In the genomic region with DNA sequence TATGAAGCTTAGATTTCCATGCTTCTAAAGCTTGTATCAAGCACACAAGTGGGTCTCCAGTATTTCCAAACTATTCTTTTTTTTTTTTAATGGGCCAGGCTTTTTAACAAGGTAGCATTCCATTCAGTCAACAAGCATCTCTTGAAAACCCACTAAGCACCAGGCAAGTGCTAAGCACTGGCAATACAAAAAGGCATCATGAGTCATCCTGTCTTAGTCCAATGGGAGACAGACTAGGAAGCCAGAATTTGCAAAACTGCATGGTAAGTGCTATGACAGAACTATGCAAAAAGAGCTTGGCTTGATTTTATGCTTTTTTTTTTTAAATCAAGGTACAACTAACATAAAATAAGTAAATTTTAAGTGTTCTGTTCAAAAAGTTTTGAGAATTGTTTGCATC, we compare ENCODE assay signal across 1 cellular context.
TF ChIP-seq lines count a peak whose summit lies in the region.

No MANE protein-coding gene starts in this region.

TF ChIP-seq in GM12878, 131 proteins besides CTCF, POLR2A, EP300 and RAD21 (continued from another document):
- no peak for TF ChIP-seq CREM (IDR thresholded peaks at IDR 0.05; ENCODE audit: low read depth)
- no peak for TF ChIP-seq SRF (IDR thresholded peaks at IDR 0.05; ENCODE audit: low read depth in 2 of 2, low read length in 2 of 2)
- TF ChIP-seq KLF5 (IDR thresholded peaks at IDR 0.05; ENCODE audit: partially characterized antibody): no peak
- TF ChIP-seq, protein P1, sequence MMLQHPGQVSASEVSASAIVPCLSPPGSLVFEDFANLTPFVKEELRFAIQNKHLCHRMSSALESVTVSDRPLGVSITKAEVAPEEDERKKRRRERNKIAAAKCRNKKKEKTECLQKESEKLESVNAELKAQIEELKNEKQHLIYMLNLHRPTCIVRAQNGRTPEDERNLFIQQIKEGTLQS (IDR thresholded peaks at IDR 0.05; ENCODE audit: borderline replicate concordance, extremely low read depth, low read depth, low read length): no peak
- TF ChIP-seq WRNIP1 (IDR thresholded peaks at IDR 0.05; ENCODE audit: borderline replicate concordance, low read depth, low read length): no peak
- TF ChIP-seq ZNF217 (IDR thresholded peaks at IDR 0.05): no peak
- TF ChIP-seq BMI1 (IDR thresholded peaks at IDR 0.05; ENCODE audit: borderline replicate concordance): no peak
- TF ChIP-seq, protein P2, sequence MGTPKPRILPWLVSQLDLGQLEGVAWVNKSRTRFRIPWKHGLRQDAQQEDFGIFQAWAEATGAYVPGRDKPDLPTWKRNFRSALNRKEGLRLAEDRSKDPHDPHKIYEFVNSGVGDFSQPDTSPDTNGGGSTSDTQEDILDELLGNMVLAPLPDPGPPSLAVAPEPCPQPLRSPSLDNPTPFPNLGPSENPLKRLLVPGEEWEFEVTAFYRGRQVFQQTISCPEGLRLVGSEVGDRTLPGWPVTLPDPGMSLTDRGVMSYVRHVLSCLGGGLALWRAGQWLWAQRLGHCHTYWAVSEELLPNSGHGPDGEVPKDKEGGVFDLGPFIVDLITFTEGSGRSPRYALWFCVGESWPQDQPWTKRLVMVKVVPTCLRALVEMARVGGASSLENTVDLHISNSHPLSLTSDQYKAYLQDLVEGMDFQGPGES (IDR thresholded peaks at IDR 0.05): no peak
- no peak for TF ChIP-seq GATAD2B (conservative IDR thresholded peaks at IDR 0.05; ENCODE audit: low read depth)
- no peak for TF ChIP-seq CHD4 (IDR thresholded peaks at IDR 0.05)
- TF ChIP-seq, protein P3, sequence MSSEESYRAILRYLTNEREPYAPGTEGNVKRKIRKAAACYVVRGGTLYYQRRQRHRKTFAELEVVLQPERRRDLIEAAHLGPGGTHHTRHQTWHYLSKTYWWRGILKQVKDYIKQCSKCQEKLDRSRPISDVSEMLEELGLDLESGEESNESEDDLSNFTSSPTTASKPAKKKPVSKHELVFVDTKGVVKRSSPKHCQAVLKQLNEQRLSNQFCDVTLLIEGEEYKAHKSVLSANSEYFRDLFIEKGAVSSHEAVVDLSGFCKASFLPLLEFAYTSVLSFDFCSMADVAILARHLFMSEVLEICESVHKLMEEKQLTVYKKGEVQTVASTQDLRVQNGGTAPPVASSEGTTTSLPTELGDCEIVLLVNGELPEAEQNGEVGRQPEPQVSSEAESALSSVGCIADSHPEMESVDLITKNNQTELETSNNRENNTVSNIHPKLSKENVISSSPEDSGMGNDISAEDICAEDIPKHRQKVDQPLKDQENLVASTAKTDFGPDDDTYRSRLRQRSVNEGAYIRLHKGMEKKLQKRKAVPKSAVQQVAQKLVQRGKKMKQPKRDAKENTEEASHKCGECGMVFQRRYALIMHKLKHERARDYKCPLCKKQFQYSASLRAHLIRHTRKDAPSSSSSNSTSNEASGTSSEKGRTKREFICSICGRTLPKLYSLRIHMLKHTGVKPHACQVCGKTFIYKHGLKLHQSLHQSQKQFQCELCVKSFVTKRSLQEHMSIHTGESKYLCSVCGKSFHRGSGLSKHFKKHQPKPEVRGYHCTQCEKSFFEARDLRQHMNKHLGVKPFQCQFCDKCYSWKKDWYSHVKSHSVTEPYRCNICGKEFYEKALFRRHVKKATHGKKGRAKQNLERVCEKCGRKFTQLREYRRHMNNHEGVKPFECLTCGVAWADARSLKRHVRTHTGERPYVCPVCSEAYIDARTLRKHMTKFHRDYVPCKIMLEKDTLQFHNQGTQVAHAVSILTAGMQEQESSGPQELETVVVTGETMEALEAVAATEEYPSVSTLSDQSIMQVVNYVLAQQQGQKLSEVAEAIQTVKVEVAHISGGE (CRISPR knock-in tag; IDR thresholded peaks at IDR 0.05): no peak
